23 cellular contexts compared by ENCODE assay signal in genomic region chr6:137816688-137817087, GRCh38. TPM values are rescaled to one million over a fixed set of nuclear protein-coding genes. Genes with fewer than 3 reads are reported as not detected.
DNase-seq lines count a peak whose midpoint lies in the region; ATAC-seq and TF ChIP-seq lines count a peak whose summit lies in the region.
"Had no signal": no experiment of that assay in that cellular context is flagged by ENCODE, and none has a peak within 500 bp of the region (broad histone marks: within the 10 kb centered on the region; RNA-seq: fewer than 3 reads in every experiment).

No MANE protein-coding gene starts in this region.

- H2AFZ ChIP-seq in GM23338: peak overlapping the region; percentile 52; the same call in 1 of the 2 replicates

- H3K27me3 ChIP-seq in GM23338 (ENCODE audit: insufficient read depth): no peaks in the 10 kb centered on the region
- H3K27me3 ChIP-seq: BE2C, stomach, tibial nerve had no signal

- H3K4me1 ChIP-seq in GM23338 (ENCODE audit: insufficient read depth): no peaks in the 10 kb centered on the region
- H3K4me1 ChIP-seq: BE2C had no signal

- H3F3A ChIP-seq in GM23338 (replicated peaks; ENCODE audit: low read depth): no peaks in the 10 kb centered on the region

- H3K79me2 ChIP-seq in GM23338 (replicated peaks; ENCODE audit: insufficient read depth): no peaks in the 10 kb centered on the region

- H4K20me1 ChIP-seq in GM23338 (replicated peaks; ENCODE audit: insufficient read depth): no peaks in the 10 kb centered on the region

- H3K9me3 Mint-ChIP-seq in activated CD4-positive, alpha-beta memory T cell treated with anti-CD3 and anti-CD28 coated beads for 36 hours: no peaks in the 10 kb centered on the region
- H3K9me3 Mint-ChIP-seq in activated CD4-positive, alpha-beta memory T cell treated with anti-CD3 and anti-CD28 coated beads, Interleukin-2, amount 10 ng/mL, durations not matched to agents 7 days and 5 days: no peaks in the 10 kb centered on the region
- H3K9me3 Mint-ChIP-seq in GM23338: no peaks in the 10 kb centered on the region
- H3K9me3 Mint-ChIP-seq in activated naive CD8-positive, alpha-beta T cell treated with anti-CD3 and anti-CD28 coated beads for 36 hours: peaks cover 8% of the 10 kb centered on the region
- H3K9me3 Mint-ChIP-seq in natural killer cell treated with Interleukin-12 subunit alpha and Interleukin-12 subunit beta and Interleukin-15 and Interleukin-18, amount 100 ng/mL, for 72 hours: peaks cover 3% of the 10 kb centered on the region
- H3K9me3 Mint-ChIP-seq: IgD-negative memory B cell had no signal

- DNase-seq in activated CD4-positive, alpha-beta memory T cell treated with anti-CD3 and anti-CD28 coated beads for 36 hours: no peak
- DNase-seq in activated CD4-positive, alpha-beta memory T cell treated with anti-CD3 and anti-CD28 coated beads, Interleukin-2, amount 10 ng/mL, durations not matched to agents 7 days and 5 days: no peak
- DNase-seq in GM23338 (ENCODE audit: low spot score) (no peak), ureter (ENCODE audit: low spot score) (no peak), DMS53 treated with DMSO at 0.1 percent for 48 hours (lab: John Stamatoyannopoulos, UW; ENCODE audit: unreplicated experiment) (no peak)
- DNase-seq in activated naive CD8-positive, alpha-beta T cell treated with anti-CD3 and anti-CD28 coated beads for 36 hours: no peak
- DNase-seq in natural killer cell treated with Interleukin-12 subunit alpha and Interleukin-12 subunit beta and Interleukin-15 and Interleukin-18, amount 100 ng/mL, for 72 hours (ENCODE audit: low spot score): no peak
- DNase-seq: activated CD4-positive, CD25-positive, alpha-beta regulatory T cell; activated effector memory CD4-positive, alpha-beta T cell treated with anti-CD3 and anti-CD28 coated beads, Interleukin-2, amount 50 U/mL, for 16 hours; BE2C; H7; mammary epithelial cell; NCI-H1436 treated with DMSO at 0.1 percent for 48 hours; NCI-H510A; stimulated activated CD4-positive, alpha-beta T cell treated with anti-CD3 and anti-CD28 coated beads, Interleukin-2, amount 100 ng/mL, for 48 hours; stomach; T-helper 9 cell had no signal

- ATAC-seq in GM23338 (no peak), GM18520 (IDR thresholded peaks at IDR 0.05; ENCODE audit: unreplicated experiment) (no peak)
- ATAC-seq in natural killer cell treated with Interleukin-12 subunit alpha and Interleukin-12 subunit beta and Interleukin-15 and Interleukin-18, amount 100 ng/mL, for 72 hours: no peak

- H3K4me3 Mint-ChIP-seq in activated CD4-positive, alpha-beta memory T cell treated with anti-CD3 and anti-CD28 coated beads for 36 hours: no peak overlapping the region
- H3K4me3 Mint-ChIP-seq in activated CD4-positive, alpha-beta memory T cell treated with anti-CD3 and anti-CD28 coated beads, Interleukin-2, amount 10 ng/mL, durations not matched to agents 7 days and 5 days: no peak overlapping the region
- no peak overlapping the region for H3K4me3 Mint-ChIP-seq in GM23338
- no peak overlapping the region for H3K4me3 Mint-ChIP-seq in activated naive CD8-positive, alpha-beta T cell treated with anti-CD3 and anti-CD28 coated beads for 36 hours
- H3K4me3 Mint-ChIP-seq in natural killer cell treated with Interleukin-12 subunit alpha and Interleukin-12 subunit beta and Interleukin-15 and Interleukin-18, amount 100 ng/mL, for 72 hours: peak overlapping the region; percentile 80

- intact Hi-C loops in activated CD4-positive, alpha-beta memory T cell treated with anti-CD3 and anti-CD28 coated beads for 36 hours (cut with micrococcal nuclease): no loop called here

- no peaks in the 10 kb centered on the region for H3K27me3 Mint-ChIP-seq in activated CD4-positive, alpha-beta memory T cell treated with anti-CD3 and anti-CD28 coated beads for 36 hours
- H3K27me3 Mint-ChIP-seq in activated CD4-positive, alpha-beta memory T cell treated with anti-CD3 and anti-CD28 coated beads, Interleukin-2, amount 10 ng/mL, durations not matched to agents 7 days and 5 days: no peaks in the 10 kb centered on the region
- peaks cover 2% of the 10 kb centered on the region for H3K27me3 Mint-ChIP-seq in GM23338 (ENCODE audit: insufficient read depth, low read depth, poor library complexity)
- H3K27me3 Mint-ChIP-seq in activated naive CD8-positive, alpha-beta T cell treated with anti-CD3 and anti-CD28 coated beads for 36 hours: no peaks in the 10 kb centered on the region
- no peaks in the 10 kb centered on the region for H3K27me3 Mint-ChIP-seq in natural killer cell treated with Interleukin-12 subunit alpha and Interleukin-12 subunit beta and Interleukin-15 and Interleukin-18, amount 100 ng/mL, for 72 hours
- H3K27me3 Mint-ChIP-seq: IgD-negative memory B cell had no signal

- no peaks in the 10 kb centered on the region for H3K9me2 ChIP-seq in GM23338 (ENCODE audit: insufficient read depth)

- H3K4me1 Mint-ChIP-seq in activated CD4-positive, alpha-beta memory T cell treated with anti-CD3 and anti-CD28 coated beads for 36 hours (ENCODE audit: low read depth): peaks cover 72% of the 10 kb centered on the region
- H3K4me1 Mint-ChIP-seq in activated CD4-positive, alpha-beta memory T cell treated with anti-CD3 and anti-CD28 coated beads, Interleukin-2, amount 10 ng/mL, durations not matched to agents 7 days and 5 days: peaks cover 56% of the 10 kb centered on the region
- H3K4me1 Mint-ChIP-seq in GM23338: no peaks in the 10 kb centered on the region
- H3K4me1 Mint-ChIP-seq in activated naive CD8-positive, alpha-beta T cell treated with anti-CD3 and anti-CD28 coated beads for 36 hours: peaks cover 75% of the 10 kb centered on the region
- H3K4me1 Mint-ChIP-seq in natural killer cell treated with Interleukin-12 subunit alpha and Interleukin-12 subunit beta and Interleukin-15 and Interleukin-18, amount 100 ng/mL, for 72 hours (ENCODE audit: low read depth in 2 of 2): peaks cover 52 to 53% of the 10 kb centered on the region in 2 donors

- no peak overlapping the region for H3K27ac ChIP-seq in GM23338 (ENCODE audit: low read depth)
- H3K27ac ChIP-seq: A549, coronary artery, SK-N-MC, tibial nerve had no signal

- POLR2A ChIA-PET in activated CD4-positive, alpha-beta memory T cell treated with anti-CD3 and anti-CD28 coated beads for 36 hours (lab: Charles Lee): interaction anchor here (1.0 kb wide), 2 partner anchors 9 to 52 kb away, joined by 3 to 4 read pairs; no protein-coding TSS in a partner anchor
- POLR2A ChIA-PET in activated CD4-positive, alpha-beta memory T cell treated with anti-CD3 and anti-CD28 coated beads, Interleukin-2, amount 10 ng/mL, durations not matched to agents 7 days and 5 days (lab: Charles Lee): interaction anchor here (0.8 kb wide), 1 partner anchor 50 kb away, joined by 3 read pairs; the partner anchor contains the start of gene TNFAIP3

- no peak overlapping the region for H3K4me2 ChIP-seq in GM23338
- H3K4me2 ChIP-seq: A549 had no signal

- no peak for TF ChIP-seq CTCF in GM23338 (conservative IDR thresholded peaks at IDR 0.05; ENCODE audit: low read depth in 2 of 2)

- no peaks in the 10 kb centered on the region for H3K36me3 ChIP-seq in GM23338 (ENCODE audit: insufficient read depth)
- H3K36me3 ChIP-seq: BE2C, stomach, tibial nerve had no signal

- no peaks in the 10 kb centered on the region for H3K36me3 Mint-ChIP-seq in activated CD4-positive, alpha-beta memory T cell treated with anti-CD3 and anti-CD28 coated beads for 36 hours
- H3K36me3 Mint-ChIP-seq in activated CD4-positive, alpha-beta memory T cell treated with anti-CD3 and anti-CD28 coated beads, Interleukin-2, amount 10 ng/mL, durations not matched to agents 7 days and 5 days (ENCODE audit: low read depth): peaks cover 4% of the 10 kb centered on the region
- H3K36me3 Mint-ChIP-seq in GM23338 (ENCODE audit: low read depth): no peaks in the 10 kb centered on the region
- H3K36me3 Mint-ChIP-seq in activated naive CD8-positive, alpha-beta T cell treated with anti-CD3 and anti-CD28 coated beads for 36 hours: peaks cover 21% of the 10 kb centered on the region
- H3K36me3 Mint-ChIP-seq in natural killer cell treated with Interleukin-12 subunit alpha and Interleukin-12 subunit beta and Interleukin-15 and Interleukin-18, amount 100 ng/mL, for 72 hours: no peaks in the 10 kb centered on the region
- H3K36me3 Mint-ChIP-seq: IgD-negative memory B cell had no signal

- CTCF ChIA-PET in activated CD4-positive, alpha-beta memory T cell treated with anti-CD3 and anti-CD28 coated beads for 36 hours (lab: Charles Lee): no interaction called here
- CTCF ChIA-PET in activated CD4-positive, alpha-beta memory T cell treated with anti-CD3 and anti-CD28 coated beads, Interleukin-2, amount 10 ng/mL, durations not matched to agents 7 days and 5 days (lab: Charles Lee): interaction anchor here (1.1 kb wide), 1 partner anchor 17 kb away, joined by 3 read pairs; no protein-coding TSS in a partner anchor

- peak overlapping the region; percentile 29 for H3K27ac Mint-ChIP-seq in activated CD4-positive, alpha-beta memory T cell treated with anti-CD3 and anti-CD28 coated beads for 36 hours
- no peak overlapping the region for H3K27ac Mint-ChIP-seq in activated CD4-positive, alpha-beta memory T cell treated with anti-CD3 and anti-CD28 coated beads, Interleukin-2, amount 10 ng/mL, durations not matched to agents 7 days and 5 days
- no peak overlapping the region for H3K27ac Mint-ChIP-seq in GM23338
- peak overlapping the region; percentile 86 for H3K27ac Mint-ChIP-seq in activated naive CD8-positive, alpha-beta T cell treated with anti-CD3 and anti-CD28 coated beads for 36 hours
- peak overlapping the region; percentile 78 to 90 for H3K27ac Mint-ChIP-seq in natural killer cell treated with Interleukin-12 subunit alpha and Interleukin-12 subunit beta and Interleukin-15 and Interleukin-18, amount 100 ng/mL, for 72 hours

- no peak overlapping the region for H3K4me3 ChIP-seq in GM23338
- H3K4me3 ChIP-seq: A549, coronary artery, SK-N-MC, stomach, tibial nerve had no signal

TF ChIP-seq in GM23338, 12 proteins besides CTCF, POLR2A, EP300 and RAD21 (continues in another document):
- no peak for TF ChIP-seq ZNF114 (CRISPR knock-in tag; IDR thresholded peaks at IDR 0.05)

RNA-seq across cellular contexts. Expression of gene TNFAIP3, which starts 50.4 kb away (rescaled TPM):
- 100 to 1,000 TPM; 259 to 267 TPM for total RNA-seq in activated CD4-positive, alpha-beta memory T cell treated with anti-CD3 and anti-CD28 coated beads for 36 hours
- total RNA-seq in activated CD4-positive, alpha-beta memory T cell treated with anti-CD3 and anti-CD28 coated beads, Interleukin-2, amount 10 ng/mL, durations not matched to agents 7 days and 5 days: 100 to 1,000 TPM; 143 to 144 TPM
- total RNA-seq in GM23338 (2014; rRNA removed; shearing (Covaris generic)): 2.3 and 4.4 TPM in 2 replicates
- 2.1 and 3.3 TPM in 2 replicates for polyA plus RNA-seq in GM23338 (2016; fragmentation: Nextera tagmentation; extraction: Ambion mirVana)
- total RNA-seq in activated naive CD8-positive, alpha-beta T cell treated with anti-CD3 and anti-CD28 coated beads for 36 hours: 100 to 1,000 TPM; 214 to 222 TPM
- 100 to 1,000 TPM; 121 to 244 TPM for total RNA-seq in natural killer cell treated with Interleukin-12 subunit alpha and Interleukin-12 subunit beta and Interleukin-15 and Interleukin-18, amount 100 ng/mL, for 72 hours
- total RNA-seq in ureter: 31.0 TPM

Comparison
In these comparisons a context has a peak if more than half of its experiments do, and no peak if none do; other contexts are left out.
1. H3K27ac Mint-ChIP-seq: peak in activated CD4-positive, alpha-beta memory T cell treated with anti-CD3 and anti-CD28 coated beads for 36 hours (single experiment), activated naive CD8-positive, alpha-beta T cell treated with anti-CD3 and anti-CD28 coated beads for 36 hours (single experiment) and natural killer cell treated with Interleukin-12 subunit alpha and Interleukin-12 subunit beta and Interleukin-15 and Interleukin-18, amount 100 ng/mL, for 72 hours (2 of 2); none in activated CD4-positive, alpha-beta memory T cell treated with anti-CD3 and anti-CD28 coated beads, Interleukin-2, amount 10 ng/mL, durations not matched to agents 7 days and 5 days (single experiment) and GM23338 (single experiment).